ENCODE assay signal across 8 cellular contexts in the genomic region with DNA sequence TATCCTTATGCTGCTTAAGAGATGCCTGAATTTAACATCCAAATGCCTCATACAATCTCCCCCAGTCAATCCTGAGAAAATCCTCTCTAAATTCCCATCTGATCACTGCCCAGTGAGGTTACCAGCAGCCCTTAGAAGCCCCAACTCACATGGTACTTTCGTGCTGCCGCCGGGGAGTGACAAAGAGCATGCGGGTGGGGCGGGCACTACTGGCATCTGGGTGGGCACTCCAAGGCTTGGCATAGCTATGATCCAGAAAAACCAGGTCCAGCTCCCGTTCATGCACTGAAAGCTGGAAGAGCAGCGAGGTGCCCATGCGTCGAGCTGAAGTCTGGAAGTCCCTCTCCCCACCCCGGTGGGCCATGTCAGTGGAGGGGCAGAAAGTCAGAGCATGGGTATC. TPM values are rescaled to one million over a fixed set of nuclear protein-coding genes. Genes with fewer than 3 reads are reported as not detected.
DNase-seq lines count a peak whose midpoint lies in the region; ATAC-seq and TF ChIP-seq lines count a peak whose summit lies in the region.

No MANE protein-coding gene starts in this region.

- H3K79me2 ChIP-seq in SK-N-SH (ENCODE audit: insufficient read depth), result peaks cover 60% of the 10 kb centered on the region

- H3K4me1 ChIP-seq in SK-N-SH (ENCODE audit: control insufficient read depth in 1 of 2, insufficient read depth in 2 of 2, low read depth in 1 of 2, low read length in 1 of 2) (peaks cover 6 to 9% of the 10 kb centered on the region in 2 experiments; a peak in 3 of 4 replicates), prostate gland (replicated peaks) (no peaks in the 10 kb centered on the region)

- no peaks in the 10 kb centered on the region for H3K9me2 ChIP-seq in SK-N-SH

- peak; percentile 32 for DNase-seq in SK-N-SH
- DNase-seq in fibroblast of pulmonary artery (ENCODE audit: low read depth), result no peak
- no peak for DNase-seq in prostate gland (ENCODE audit: low spot score)
- DNase-seq in activated CD4-positive, alpha-beta T cell treated with anti-CD3 and anti-CD28 coated beads, Interleukin-2, amount 50 U/mL, for 4 hours, result no peak

- no peak for TF ChIP-seq RAD21 in SK-N-SH (IDR thresholded peaks at IDR 0.05; ENCODE audit: low read length)

- H3K4me3 ChIP-seq in GM08714 (ENCODE audit: low read length), result peak overlapping the region; percentile 80
- H3K4me3 ChIP-seq in SK-N-SH (ENCODE audit: low read depth in 2 of 2, low read length in 1 of 2), result peak overlapping the region; percentile 63 to 96
- peak overlapping the region; percentile 79 for H3K4me3 ChIP-seq in fibroblast of pulmonary artery (replicated peaks; ENCODE audit: low read depth, low read length)
- peak overlapping the region; percentile 82 to 89 for H3K4me3 ChIP-seq in prostate gland

- H3F3A ChIP-seq in SK-N-SH (replicated peaks; ENCODE audit: insufficient read depth), result no peaks in the 10 kb centered on the region

- H3K9me3 ChIP-seq in SK-N-SH (no peaks in the 10 kb centered on the region), prostate gland (no peaks in the 10 kb centered on the region)

- 57% methylated on average over 6 of the region's 10 CpGs for WGBS in SK-N-SH (ENCODE audit: low lambda C conversion rate)
- WGBS in prostate gland, result 26% methylated on average over 10 of the region's 10 CpGs

- intact Hi-C loops in prostate gland (cut with DNase I), result loop anchor here (1.0 to 10.0 kb wide), 4 partner anchors 98 to 316 kb away; a partner anchor contains a TSS

- H3K27ac ChIP-seq in SK-N-SH (ENCODE audit: low read depth in 2 of 2, low read length in 1 of 2) (no peak overlapping the region; a peak in 1 of 4 replicates), prostate gland (peak overlapping the region; percentile 92 to 96)

- no peak for TF ChIP-seq CTCF in SK-N-SH (IDR thresholded peaks at IDR 0.05)
- no peak for TF ChIP-seq CTCF in fibroblast of pulmonary artery (IDR thresholded peaks at IDR 0.05; ENCODE audit: low read length, missing control alignments)
- TF ChIP-seq CTCF in prostate gland (IDR thresholded peaks at IDR 0.05), result no peak

- no peak overlapping the region for H2AFZ ChIP-seq in SK-N-SH (ENCODE audit: low read depth)

- TF ChIP-seq EP300 in SK-N-SH (IDR thresholded peaks at IDR 0.05; ENCODE audit: borderline replicate concordance in 1 of 2, low read depth in 1 of 2, low read length in 1 of 2), result no peak

- POLR2A ChIA-PET in SK-N-SH (lab: Yijun Ruan, JAX), result no interaction called here

- H3K36me3 ChIP-seq in SK-N-SH (replicated peaks in 1 of 2; ENCODE audit: control insufficient read depth in 1 of 2, insufficient read depth in 2 of 2, low read length in 1 of 2) (peaks cover 0 to 17% of the 10 kb centered on the region in 2 experiments), prostate gland (no peaks in the 10 kb centered on the region)

- peak overlapping the region; percentile 83 for H3K9ac ChIP-seq in SK-N-SH

- no peaks in the 10 kb centered on the region for H3K27me3 ChIP-seq in SK-N-SH (ENCODE audit: insufficient read depth)
- no peaks in the 10 kb centered on the region for H3K27me3 ChIP-seq in prostate gland (replicated peaks; ENCODE audit: insufficient read depth)

- H3K4me2 ChIP-seq in SK-N-SH, result peak overlapping the region; percentile 97

- ATAC-seq in GM18502 (IDR thresholded peaks at IDR 0.05; ENCODE audit: poor library complexity, unreplicated experiment) (no peak), HG03095 (IDR thresholded peaks at IDR 0.05; ENCODE audit: unreplicated experiment) (no peak), GM18858 (IDR thresholded peaks at IDR 0.05; ENCODE audit: unreplicated experiment) (no peak)

- H4K20me1 ChIP-seq in SK-N-SH (ENCODE audit: insufficient read depth), result peaks cover 8% of the 10 kb centered on the region

- TF ChIP-seq POLR2A in prostate gland (IDR thresholded peaks at IDR 0.05), result no peak

- CTCF ChIA-PET in SK-N-SH (lab: Yijun Ruan, JAX), result interaction anchor here (0.9 to 2.9 kb wide), 5 partner anchors 53 to 221 kb away, joined by 4 to 11 read pairs (median 6); a partner anchor contains a TSS

TF ChIP-seq in SK-N-SH, 30 proteins besides CTCF, POLR2A, EP300 and RAD21:
- TF ChIP-seq TEAD4 (IDR thresholded peaks at IDR 0.05; ENCODE audit: borderline replicate concordance, insufficient read depth), result no peak
- TF ChIP-seq MXI1 (IDR thresholded peaks at IDR 0.05; ENCODE audit: low read depth, low read length), result peak; percentile 55; the same call in 1 of the 2 replicates

RNA-seq across cellular contexts. Expression of a gene that starts 1.3 kb away (rescaled TPM):
- polyA plus RNA-seq in SK-N-SH (2012; rRNA removed), result 10.1 and 10.7 TPM in 2 replicates
- polyA plus RNA-seq in SK-N-SH (2012; cell fraction: cytosol; rRNA removed), result 7.6 and 9.2 TPM in 2 replicates
- 34.3 and 42.0 TPM in 2 replicates for polyA plus RNA-seq in SK-N-SH (2012; cell fraction: nucleus; rRNA removed)
- total RNA-seq in prostate gland, result 10 to 100 TPM; 41.3 to 70.0 TPM

RNA-seq across cellular contexts. Expression of a gene that starts 5.8 kb away (rescaled TPM):
- polyA plus RNA-seq in SK-N-SH (2012; rRNA removed), result 0.02 TPM in 1 of 2 replicates, not detected in the other
- 0.01 TPM in 1 of 2 replicates, not detected in the other for polyA plus RNA-seq in SK-N-SH (2012; cell fraction: cytosol; rRNA removed)
- 0.02 and 0.06 TPM in 2 replicates for polyA plus RNA-seq in SK-N-SH (2012; cell fraction: nucleus; rRNA removed)
- total RNA-seq in prostate gland, result 1 to 10 TPM in 1 of 2 donors, under 1 TPM in 1; 0.59 to 2.3 TPM

Comparison
In these comparisons a context has a peak if more than half of its experiments do, and no peak if none do; other contexts are left out.
1. H3K27ac ChIP-seq: peak in prostate gland (2 of 2); none in SK-N-SH (0 of 2).
2. Peak in every context shown above with its lines, with median percentiles within 50 percentile points of each other: H3K4me3 ChIP-seq.